Comparison of ENCODE assay signal across 1 cellular context in genomic region chr6:158853072-158853871, GRCh38.
TF ChIP-seq lines count a peak whose summit lies in the region.

No MANE protein-coding gene starts in this region.

TF ChIP-seq in K562, 482 proteins besides CTCF, POLR2A, EP300 and RAD21 (continued from another document and continues in another):
- TF ChIP-seq CEBPZ (IDR thresholded peaks at IDR 0.05; ENCODE audit: borderline replicate concordance, low read depth, low read length): no peak
- peak; percentile 87 for TF ChIP-seq CREB1 (IDR thresholded peaks at IDR 0.05)
- TF ChIP-seq CREB1 (CRISPR knock-in tag; IDR thresholded peaks at IDR 0.05): peak; percentile 78
- TF ChIP-seq NFATC3 (IDR thresholded peaks at IDR 0.05): peak; percentile 71; the same call in 1 of the 2 replicates
- TF ChIP-seq CC2D1A (IDR thresholded peaks at IDR 0.05): peak; percentile 94
- TF ChIP-seq BRCA1 (IDR thresholded peaks at IDR 0.05): no peak
- TF ChIP-seq BRCA1 (CRISPR knock-in tag; IDR thresholded peaks at IDR 0.05): no peak
- no peak for TF ChIP-seq ZNF354B (CRISPR knock-in tag; IDR thresholded peaks at IDR 0.05)
- peak; percentile 96 for TF ChIP-seq RERE (CRISPR knock-in tag; IDR thresholded peaks at IDR 0.05; ENCODE audit: borderline replicate concordance)
- no peak for TF ChIP-seq RBM17 (IDR thresholded peaks at IDR 0.05; ENCODE audit: borderline replicate concordance, low read depth, low read length)
- no peak for TF ChIP-seq FOXA1 (IDR thresholded peaks at IDR 0.05; ENCODE audit: borderline replicate concordance)
- peak; percentile 61 for TF ChIP-seq ZNF584 (CRISPR knock-in tag; IDR thresholded peaks at IDR 0.05; ENCODE audit: low read depth)
- peak; percentile 86 for TF ChIP-seq ZNF431 (CRISPR knock-in tag; IDR thresholded peaks at IDR 0.05)
- TF ChIP-seq CUX1 (CRISPR knock-in tag; IDR thresholded peaks at IDR 0.05): peak; percentile 34; the same call in 1 of the 2 replicates
- TF ChIP-seq GABPA (tag; conservative IDR thresholded peaks at IDR 0.05; ENCODE audit: low read depth): peak; percentile 80
- no peak for TF ChIP-seq ZNF655 (CRISPR knock-in tag; IDR thresholded peaks at IDR 0.05)
- TF ChIP-seq NEUROD1 (IDR thresholded peaks at IDR 0.05; ENCODE audit: borderline replicate concordance, low read depth, low read length, partially characterized antibody): peak; percentile 95
- TF ChIP-seq POLR2AphosphoS2 (IDR thresholded peaks at IDR 0.05; ENCODE audit: low read length): no peak
- peak; percentile 65 for TF ChIP-seq ZNF644 (tag; IDR thresholded peaks at IDR 0.05; ENCODE audit: low read depth)
- TF ChIP-seq ETS2 (tag; IDR thresholded peaks at IDR 0.05; ENCODE audit: borderline replicate concordance, poor library complexity, severe bottlenecking): no peak
- peak; percentile 22 for TF ChIP-seq ZFP36 (IDR thresholded peaks at IDR 0.05; ENCODE audit: low read depth, low read length, partially characterized antibody)
- TF ChIP-seq CCNT2 (IDR thresholded peaks at IDR 0.05; ENCODE audit: borderline replicate concordance, extremely low read depth, insufficient read length, low read depth, low read length): peak; percentile 57
- TF ChIP-seq ZNF445 (CRISPR knock-in tag; IDR thresholded peaks at IDR 0.05; ENCODE audit: low read depth): 0 out of 2 replicates have a peak, but pooled peaks have one; percentile 8
- 0 out of 2 replicates have a peak, but pooled peaks have one; percentile 0 for TF ChIP-seq ZC3H11A (IDR thresholded peaks at IDR 0.05; ENCODE audit: low read depth, low read length)
- TF ChIP-seq EWSR1 (IDR thresholded peaks at IDR 0.05; ENCODE audit: borderline replicate concordance, low read depth, partially characterized antibody): no peak
- TF ChIP-seq ZHX1 (conservative IDR thresholded peaks at IDR 0.05; ENCODE audit: low read length): no peak
- TF ChIP-seq ZFP1 (CRISPR knock-in tag; IDR thresholded peaks at IDR 0.05): no peak
- TF ChIP-seq ID3 (CRISPR knock-in tag; IDR thresholded peaks at IDR 0.05): no peak
- peak; percentile 89 for TF ChIP-seq ID3 (tag; IDR thresholded peaks at IDR 0.05)
- peak; percentile 90 for TF ChIP-seq CEBPB (tag; IDR thresholded peaks at IDR 0.05)
- peak; percentile 88 to 93; a peak in 3 of 4 replicates for TF ChIP-seq FOXA3 (CRISPR knock-in tag; conservative IDR thresholded peaks at IDR 0.05 in 1 of 2, IDR thresholded peaks at IDR 0.05 in 1 of 2)
- peak; percentile 86 for TF ChIP-seq EGR1 (conservative IDR thresholded peaks at IDR 0.05)
- peak; percentile 100 for TF ChIP-seq SMARCA5 (IDR thresholded peaks at IDR 0.05)
- TF ChIP-seq TOE1 (IDR thresholded peaks at IDR 0.05; ENCODE audit: borderline replicate concordance): peak; percentile 94
- TF ChIP-seq TOE1 (CRISPR knock-in tag; IDR thresholded peaks at IDR 0.05; ENCODE audit: borderline replicate concordance, low read depth): peak; percentile 98
- no peak for TF ChIP-seq ESRRB (CRISPR knock-in tag; IDR thresholded peaks at IDR 0.05; ENCODE audit: borderline replicate concordance)
- peak; percentile 100 for TF ChIP-seq NBN (IDR thresholded peaks at IDR 0.05; ENCODE audit: low read depth)
- peak; percentile 94 for TF ChIP-seq CREM (IDR thresholded peaks at IDR 0.05; ENCODE audit: low read depth)
- TF ChIP-seq HDAC3 (IDR thresholded peaks at IDR 0.05; ENCODE audit: borderline replicate concordance, partially characterized antibody): peak; percentile 98
- no peak for TF ChIP-seq BDP1 (IDR thresholded peaks at IDR 0.05; ENCODE audit: insufficient read depth, insufficient read length)
- no peak for TF ChIP-seq ZFPM2 (CRISPR knock-in tag; IDR thresholded peaks at IDR 0.05)
- no peak for TF ChIP-seq NFYB (IDR thresholded peaks at IDR 0.05; ENCODE audit: extremely low read depth, insufficient read length)
- peak; percentile 96 for TF ChIP-seq MTA3 (IDR thresholded peaks at IDR 0.05; ENCODE audit: borderline replicate concordance)
- TF ChIP-seq RFX1 (IDR thresholded peaks at IDR 0.05): no peak
- 0 out of 2 replicates have a peak, but pooled peaks have one; percentile 17 for TF ChIP-seq MEF2A (IDR thresholded peaks at IDR 0.05; ENCODE audit: control insufficient read depth, low read depth, low read length)
- TF ChIP-seq YY1 (IDR thresholded peaks at IDR 0.05; ENCODE audit: borderline replicate concordance in 1 of 3, control insufficient read depth in 1 of 3, extremely low read depth in 1 of 3, insufficient read depth in 3 of 3, insufficient read length in 1 of 3, insufficient replicate concordance in 2 of 3, low read depth in 1 of 3, low read length in 2 of 3): peak in 2 of 3 experiments; percentile 22 to 59
